Comparison of ENCODE assay signal across 10 cellular contexts in the genomic region with DNA sequence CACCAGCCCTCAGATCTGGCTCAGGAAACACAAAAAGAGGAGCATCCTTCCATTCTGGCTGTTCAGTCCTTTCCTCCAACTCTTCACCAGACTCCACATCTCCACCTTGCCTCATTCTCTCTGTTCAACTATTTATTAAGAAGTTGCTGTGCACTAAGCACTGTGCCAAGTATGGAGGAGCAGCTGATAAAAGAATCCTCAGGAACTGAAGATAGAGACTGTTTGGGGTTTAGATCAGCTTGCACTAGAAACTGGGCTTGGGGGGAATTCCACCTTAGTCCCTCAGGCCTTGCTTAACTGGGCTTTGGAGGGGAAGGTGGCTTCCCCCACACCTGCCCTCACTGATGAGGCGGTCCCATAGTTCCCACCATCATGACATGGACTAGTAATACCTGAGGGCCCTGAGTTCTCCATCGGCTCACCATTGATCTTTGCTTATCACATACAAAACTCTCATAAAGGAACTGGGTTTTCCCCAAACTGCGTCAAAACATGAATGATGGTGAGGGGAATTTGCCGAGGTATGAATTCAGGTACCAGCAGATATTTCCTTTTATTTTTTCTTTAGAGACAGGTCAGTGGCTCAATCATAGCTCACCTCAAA. TPM values are rescaled to one million over a fixed set of nuclear protein-coding genes. Genes with fewer than 3 reads are reported as not detected.
DNase-seq lines count a peak whose midpoint lies in the region; ATAC-seq and TF ChIP-seq lines count a peak whose summit lies in the region.
"Had no signal": no experiment of that assay in that cellular context is flagged by ENCODE, and none has a peak within 500 bp of the region (broad histone marks: within the 10 kb centered on the region; RNA-seq: fewer than 3 reads in every experiment).

No MANE protein-coding gene starts in this region.

- TF ChIP-seq POLR2A in tibial nerve (IDR thresholded peaks at IDR 0.05): no peak
- no peak for TF ChIP-seq POLR2A in right lobe of liver (IDR thresholded peaks at IDR 0.05)

- TF ChIP-seq EP300 in tibial nerve (IDR thresholded peaks at IDR 0.05): no peak

- intact Hi-C loops in CD4-positive, alpha-beta memory T cell (cut with micrococcal nuclease): loop anchor here (2.0 kb wide), 1 partner anchor 17 kb away; no protein-coding TSS in a partner anchor
- intact Hi-C loops in right lobe of liver (cut with DNase I): no loop called here

- H3K36me3 Mint-ChIP-seq in CD4-positive, alpha-beta memory T cell: peaks cover 0 to 2% of the 10 kb centered on the region in 2 donors

- no peaks in the 10 kb centered on the region for H3K9me3 ChIP-seq in CD4-positive, alpha-beta memory T cell (ENCODE audit: control insufficient read depth in 1 of 2, low read length in 2 of 2)
- H3K9me3 ChIP-seq in tibial nerve (no peaks in the 10 kb centered on the region), right lobe of liver (no peaks in the 10 kb centered on the region)

- peaks cover 52% of the 10 kb centered on the region for H3K4me1 ChIP-seq in CD4-positive, alpha-beta memory T cell (ENCODE audit: insufficient read depth, low read length)
- H3K4me1 ChIP-seq in tibial nerve (no peaks in the 10 kb centered on the region), right lobe of liver (no peaks in the 10 kb centered on the region)

- POLR2A ChIA-PET in CD4-positive, alpha-beta memory T cell (lab: Charles Lee; ENCODE audit: partially characterized antibody): no interaction called here

- peak; percentile 10 to 79 (median 33) for DNase-seq in CD4-positive, alpha-beta memory T cell
- DNase-seq in T-helper 2 cell: peak in 4 of 5 experiments; percentile 15 to 73 (median 36)
- DNase-seq in tibial nerve (ENCODE audit: low spot score in 2 of 2): no peak
- DNase-seq in NCI-H2227 treated with DMSO at 0.1 percent for 48 hours (lab: John Stamatoyannopoulos, UW): no peak
- DNase-seq in right lobe of liver: no peak
- DNase-seq in A172 (ENCODE audit: low spot score): no peak

- peaks cover 0 to 4% (median 0%) of the 10 kb centered on the region in 8 donors for H3K9me3 Mint-ChIP-seq in CD4-positive, alpha-beta memory T cell
- H3K9me3 Mint-ChIP-seq: dendritic cell treated with granulocyte-macrophage colony-stimulating factor and Interleukin-4, amounts not matched to agents 40 ng/mL and 50 ng/mL, for 4 days; neural crest cell had no signal

- ATAC-seq in GM18873 (IDR thresholded peaks at IDR 0.05; ENCODE audit: low FRiP score, unreplicated experiment) (peak; percentile 68), HG02798 (IDR thresholded peaks at IDR 0.05; ENCODE audit: poor library complexity, unreplicated experiment) (peak; percentile 78), right lobe of liver (no peak)

- no peak for TF ChIP-seq CTCF in tibial nerve (IDR thresholded peaks at IDR 0.05)
- no peak for TF ChIP-seq CTCF in right lobe of liver (IDR thresholded peaks at IDR 0.05)

- H3K4me3 ChIP-seq in CD4-positive, alpha-beta memory T cell (ENCODE audit: low read length in 2 of 2): no peak overlapping the region
- H3K4me3 ChIP-seq in tibial nerve: no peak overlapping the region
- H3K4me3 ChIP-seq in right lobe of liver: no peak overlapping the region

- no peaks in the 10 kb centered on the region for H3K36me3 ChIP-seq in CD4-positive, alpha-beta memory T cell (ENCODE audit: insufficient read depth, low read length)
- no peaks in the 10 kb centered on the region for H3K36me3 ChIP-seq in tibial nerve
- no peaks in the 10 kb centered on the region for H3K36me3 ChIP-seq in right lobe of liver

- peak overlapping the region in 6 of 8 donors; percentile 3 to 54 (median 37) for H3K4me3 Mint-ChIP-seq in CD4-positive, alpha-beta memory T cell
- H3K4me3 Mint-ChIP-seq: dendritic cell treated with granulocyte-macrophage colony-stimulating factor and Interleukin-4, amounts not matched to agents 40 ng/mL and 50 ng/mL, for 4 days; neural crest cell had no signal

- H3K27me3 ChIP-seq in CD4-positive, alpha-beta memory T cell (ENCODE audit: insufficient read depth, low read length): no peaks in the 10 kb centered on the region
- H3K27me3 ChIP-seq in tibial nerve (no peaks in the 10 kb centered on the region), right lobe of liver (no peaks in the 10 kb centered on the region)

- peak overlapping the region; percentile 62 for H3K27ac ChIP-seq in CD4-positive, alpha-beta memory T cell (ENCODE audit: low read depth, low read length)
- H3K27ac ChIP-seq in tibial nerve (no peak overlapping the region), right lobe of liver (no peak overlapping the region)

- peak overlapping the region; percentile 57 to 96 (median 90) for H3K27ac Mint-ChIP-seq in CD4-positive, alpha-beta memory T cell
- H3K27ac Mint-ChIP-seq: dendritic cell treated with granulocyte-macrophage colony-stimulating factor and Interleukin-4, amounts not matched to agents 40 ng/mL and 50 ng/mL, for 4 days had no signal

- peaks cover 32 to 82% (median 49%) of the 10 kb centered on the region in 4 donors for H3K4me1 Mint-ChIP-seq in CD4-positive, alpha-beta memory T cell
- H3K4me1 Mint-ChIP-seq: neural crest cell had no signal

- WGBS in tibial nerve, 2 donors: 89 to 94% methylated on average over 4 of the region's 4 CpGs
- 80% methylated on average over 4 of the region's 4 CpGs for WGBS in right lobe of liver (ENCODE audit: insufficient coverage, low coverage, low lambda C conversion rate, missing lambda C conversion rate)

- CTCF ChIA-PET in CD4-positive, alpha-beta memory T cell (lab: Charles Lee; ENCODE audit: partially characterized antibody): no interaction called here

- no peaks in the 10 kb centered on the region for H3K27me3 Mint-ChIP-seq in CD4-positive, alpha-beta memory T cell
- H3K27me3 Mint-ChIP-seq: dendritic cell treated with granulocyte-macrophage colony-stimulating factor and Interleukin-4, amounts not matched to agents 40 ng/mL and 50 ng/mL, for 4 days had no signal

RNA-seq across cellular contexts. Expression of a gene that starts 1.7 kb away (rescaled TPM):
- total RNA-seq in CD4-positive, alpha-beta memory T cell: 1 to 10 TPM; 5.3 to 6.9 TPM
- 10 to 100 TPM in 1 of 2 donors, 1 to 10 TPM in 1; 5.6 to 12.3 TPM for polyA plus RNA-seq in CD4-positive, alpha-beta memory T cell
- total RNA-seq in tibial nerve (not detected), right lobe of liver (not detected)
- not detected in 2 replicates for total RNA-seq in A172 (2014; rRNA removed; shearing (Covaris generic))
- total RNA-seq: neural crest cell had no signal

RNA-seq across cellular contexts. Expression of a gene that starts 48.0 kb away (rescaled TPM):
- total RNA-seq in CD4-positive, alpha-beta memory T cell: under 1 TPM; 0.29 to 0.33 TPM
- polyA plus RNA-seq in CD4-positive, alpha-beta memory T cell: 1 to 10 TPM; 1.6 to 3.7 TPM
- 1 to 10 TPM in 3 of 4 donors, not detected in 1; 2.2 to 4.4 (median 3.1) TPM for total RNA-seq in tibial nerve
- 1 to 10 TPM in 1 of 6 experiments, under 1 TPM in 4, not detected in 1; 0.25 to 1.8 (median 0.72) TPM for total RNA-seq in right lobe of liver
- total RNA-seq in A172 (2014; rRNA removed; shearing (Covaris generic)): not detected in 2 replicates

RNA-seq across cellular contexts. Expression of a gene that starts 55.3 kb away (rescaled TPM):
- total RNA-seq in CD4-positive, alpha-beta memory T cell: 10 to 100 TPM; 46.0 to 53.5 TPM
- polyA plus RNA-seq in CD4-positive, alpha-beta memory T cell: 10 to 100 TPM; 44.5 to 55.5 TPM
- total RNA-seq in tibial nerve (10 to 100 TPM; 21.9 to 35.0 (median 29.6) TPM), right lobe of liver (10 to 100 TPM; 20.9 to 36.7 (median 23.6) TPM)
- 15.6 and 30.3 TPM in 2 replicates for total RNA-seq in A172 (2014; rRNA removed; shearing (Covaris generic))

Comparison
In these comparisons a context has a peak if more than half of its experiments do, and no peak if none do; other contexts are left out.
1. DNase-seq: peak in CD4-positive, alpha-beta memory T cell (5 of 5) and T-helper 2 cell (4 of 5); none in tibial nerve (0 of 2), NCI-H2227 treated with DMSO at 0.1 percent for 48 hours (single experiment), right lobe of liver (0 of 3) and A172 (single experiment).
2. ATAC-seq: peak in GM18873 (single experiment) and HG02798 (single experiment); none in right lobe of liver (0 of 4).